Comparison of ENCODE assay signal across 1 cellular context in genomic region chr15:33243393-33243792, GRCh38.
TF ChIP-seq lines count a peak whose summit lies in the region.

No MANE protein-coding gene starts in this region.

TF ChIP-seq in GM23338, 12 proteins besides CTCF, POLR2A, EP300 and RAD21 (continued from another document):
- TF ChIP-seq ETS1 (IDR thresholded peaks at IDR 0.05), result no peak
- no peak for TF ChIP-seq EZH2 (IDR thresholded peaks at IDR 0.05; ENCODE audit: low read depth, unreplicated experiment)
- no peak for TF ChIP-seq ZNF462 (CRISPR knock-in tag; IDR thresholded peaks at IDR 0.05)
- TF ChIP-seq JUNB (IDR thresholded peaks at IDR 0.05; ENCODE audit: unreplicated experiment), result no peak
- no peak for TF ChIP-seq ZNF114 (CRISPR knock-in tag; IDR thresholded peaks at IDR 0.05)
- TF ChIP-seq REST (IDR thresholded peaks at IDR 0.05; ENCODE audit: unreplicated experiment), result no peak
- no peak for TF ChIP-seq EZH2phosphoT487 (IDR thresholded peaks at IDR 0.05; ENCODE audit: unreplicated experiment)
- no peak for TF ChIP-seq STAT1 (IDR thresholded peaks at IDR 0.05; ENCODE audit: unreplicated experiment)
- no peak for TF ChIP-seq ZNF331 (CRISPR knock-in tag; IDR thresholded peaks at IDR 0.05; ENCODE audit: low read depth)
- no peak for TF ChIP-seq POLR2AphosphoS5 (IDR thresholded peaks at IDR 0.05; ENCODE audit: low read depth)
- TF ChIP-seq CREB1 (CRISPR knock-in tag; IDR thresholded peaks at IDR 0.05; ENCODE audit: low read depth), result no peak
